Comparison of ENCODE assay signal across 9 cellular contexts in the genomic region with DNA sequence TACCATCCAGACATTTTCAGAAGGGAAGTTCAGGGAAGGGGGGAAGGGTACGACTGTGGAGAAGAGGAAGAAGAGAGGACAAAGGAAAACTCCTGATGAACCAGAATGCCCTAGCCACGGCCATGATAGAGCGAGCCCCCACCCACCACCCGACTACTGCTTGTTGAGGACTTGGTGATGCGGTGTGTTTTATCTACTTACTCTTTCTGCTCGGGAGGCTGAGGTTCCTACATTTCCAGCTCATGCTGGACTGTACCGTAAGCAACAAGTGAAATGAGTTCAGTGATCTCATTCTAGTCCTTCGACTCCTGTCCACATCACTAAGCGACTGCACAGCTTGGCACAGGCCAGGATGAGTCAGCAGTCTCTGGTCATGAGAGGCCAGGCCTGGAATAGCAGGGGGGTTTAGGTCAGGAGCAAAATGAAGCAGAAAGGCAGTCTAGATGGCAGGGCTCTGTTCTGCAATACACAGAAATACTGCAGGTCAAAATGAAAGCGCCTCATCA.
DNase-seq lines count a peak whose midpoint lies in the region; ATAC-seq lines count a peak whose summit lies in the region.
"Had no signal": no experiment of that assay in that cellular context is flagged by ENCODE, and none has a peak within 500 bp of the region (broad histone marks: within the 10 kb centered on the region; RNA-seq: fewer than 3 reads in every experiment).

No MANE protein-coding gene starts in this region.

- no peaks in the 10 kb centered on the region for H3K9me3 Mint-ChIP-seq in stimulated activated effector memory CD8-positive, alpha-beta T cell treated with anti-CD3 and anti-CD28 coated beads, Interleukin-12 subunit alpha, Interleukin-12 subunit beta, amount 100 ng/mL, for 72 hours

- no peaks in the 10 kb centered on the region for H3K36me3 ChIP-seq in MG63

- H3K4me3 ChIP-seq in MG63 = peak overlapping the region; percentile 51

- H3K27me3 ChIP-seq in MG63 = no peaks in the 10 kb centered on the region

- peak; percentile 59 for ATAC-seq in stimulated activated effector memory CD8-positive, alpha-beta T cell treated with anti-CD3 and anti-CD28 coated beads, Interleukin-12 subunit alpha, Interleukin-12 subunit beta, amount 100 ng/mL, for 72 hours
- no peak for ATAC-seq in HG03280 (IDR thresholded peaks at IDR 0.05; ENCODE audit: unreplicated experiment)

- H3K27ac Mint-ChIP-seq in stimulated activated effector memory CD8-positive, alpha-beta T cell treated with anti-CD3 and anti-CD28 coated beads, Interleukin-12 subunit alpha, Interleukin-12 subunit beta, amount 100 ng/mL, for 72 hours = peak overlapping the region; percentile 35
- H3K27ac Mint-ChIP-seq: activated naive CD8-positive, alpha-beta T cell had no signal

- peaks cover 17% of the 10 kb centered on the region for H3K4me1 Mint-ChIP-seq in stimulated activated effector memory CD8-positive, alpha-beta T cell treated with anti-CD3 and anti-CD28 coated beads, Interleukin-12 subunit alpha, Interleukin-12 subunit beta, amount 100 ng/mL, for 72 hours

- H3K36me3 Mint-ChIP-seq in stimulated activated effector memory CD8-positive, alpha-beta T cell treated with anti-CD3 and anti-CD28 coated beads, Interleukin-12 subunit alpha, Interleukin-12 subunit beta, amount 100 ng/mL, for 72 hours = no peaks in the 10 kb centered on the region

- DNase-seq in AG08395 (ENCODE audit: low spot score) (peak; percentile 95), MG63 (peak; percentile 99), cerebellum (ENCODE audit: low spot score) (peak; percentile 72), kidney glomerular epithelial cell (lab: John Stamatoyannopoulos, UW) (peak; percentile 94), D341Med (ENCODE audit: low spot score) (no peak)
- no peak for DNase-seq in stimulated activated effector memory CD8-positive, alpha-beta T cell treated with anti-CD3 and anti-CD28 coated beads, Interleukin-12 subunit alpha, Interleukin-12 subunit beta, amount 100 ng/mL, for 72 hours (ENCODE audit: low spot score in 2 of 2)
- DNase-seq in activated CD4-positive, alpha-beta T cell treated with anti-CD3 and anti-CD28 coated beads for 1 hour = no peak

- H3K4me3 Mint-ChIP-seq in stimulated activated effector memory CD8-positive, alpha-beta T cell treated with anti-CD3 and anti-CD28 coated beads, Interleukin-12 subunit alpha, Interleukin-12 subunit beta, amount 100 ng/mL, for 72 hours = no peak overlapping the region
- H3K4me3 Mint-ChIP-seq: activated naive CD8-positive, alpha-beta T cell had no signal

- no peaks in the 10 kb centered on the region for H3K9me3 ChIP-seq in MG63

Comparison
In these comparisons a context has a peak if more than half of its experiments do, and no peak if none do; other contexts are left out.
1. DNase-seq: peak in AG08395 (single experiment), MG63 (single experiment), cerebellum (single experiment) and kidney glomerular epithelial cell (single experiment); none in stimulated activated effector memory CD8-positive, alpha-beta T cell treated with anti-CD3 and anti-CD28 coated beads, Interleukin-12 subunit alpha, Interleukin-12 subunit beta, amount 100 ng/mL, for 72 hours (0 of 2), activated CD4-positive, alpha-beta T cell treated with anti-CD3 and anti-CD28 coated beads for 1 hour (single experiment) and D341Med (single experiment).